Comparison of ENCODE assay signal across 36 cellular contexts in genomic region chr5:109570362-109570874, GRCh38.
"Had no signal": no experiment of that assay in that cellular context is flagged by ENCODE, and none has a peak within 500 bp of the region (broad histone marks: within the 10 kb centered on the region; RNA-seq: fewer than 3 reads in every experiment).

No MANE protein-coding gene starts in this region.

- H3K4me2 ChIP-seq: hepatocyte had no signal

- H2AFZ ChIP-seq: hepatocyte had no signal

- H3K27me3 ChIP-seq: adrenal gland, body of pancreas, esophagus squamous epithelium, gastroesophageal sphincter had no signal

- H3K4me1 Mint-ChIP-seq: activated CD4-positive, alpha-beta T cell treated with anti-CD3 and anti-CD28 coated beads for 36 hours; activated CD4-positive, alpha-beta T cell treated with anti-CD3 and anti-CD28 coated beads, Interleukin-2, amount 10 ng/mL, durations not matched to agents 24 days and 14 days; activated CD8-positive, alpha-beta memory T cell treated with anti-CD3 and anti-CD28 coated beads, Interleukin-2, amount 10 ng/mL, durations not matched to agents 7 days and 5 days; activated naive CD4-positive, alpha-beta T cell treated with anti-CD3 and anti-CD28 coated beads, Interleukin-2, amount 50 U/mL, for 24 hours; activated naive CD8-positive, alpha-beta T cell treated with anti-CD3 and anti-CD28 coated beads for 36 hours; activated naive CD8-positive, alpha-beta T cell treated with anti-CD3 and anti-CD28 coated beads, Interleukin-2, amount 50 U/mL, for 24 hours had no signal

- DNase-seq: activated CD4-positive, alpha-beta memory T cell treated with anti-CD3 and anti-CD28 coated beads for 36 hours; activated CD4-positive, alpha-beta T cell treated with anti-CD3 and anti-CD28 coated beads for 36 hours; activated CD4-positive, alpha-beta T cell treated with anti-CD3 and anti-CD28 coated beads, Interleukin-2, amount 10 ng/mL, durations not matched to agents 24 days and 14 days; activated CD4-positive, CD25-positive, alpha-beta regulatory T cell; activated CD4-positive, CD25-positive, alpha-beta regulatory T cell treated with anti-CD3 and anti-CD28 coated beads, Interleukin-2, amount 50 U/mL, for 72 hours; activated CD8-positive, alpha-beta memory T cell treated with anti-CD3 and anti-CD28 coated beads, Interleukin-2, amount 10 ng/mL, durations not matched to agents 7 days and 5 days; activated CD8-positive, alpha-beta memory T cell treated with anti-CD3 and anti-CD28 coated beads, Interleukin-2, amount 50 U/mL, for 4 hours; activated CD8-positive, alpha-beta T cell treated with anti-CD3 and anti-CD28 coated beads, Interleukin-2, amount 10 ng/mL, durations not matched to agents 7 days and 5 days; activated effector memory CD4-positive, alpha-beta T cell treated with anti-CD3 and anti-CD28 coated beads, Interleukin-2, amount 50 U/mL, for 16 hours; activated naive CD4-positive, alpha-beta T cell treated with anti-CD3 and anti-CD28 coated beads for 36 hours; activated naive CD8-positive, alpha-beta T cell treated with anti-CD3 and anti-CD28 coated beads for 36 hours; activated naive CD8-positive, alpha-beta T cell treated with anti-CD3 and anti-CD28 coated beads, Interleukin-2, amount 50 U/mL, for 24 hours; activated T-cell treated with anti-CD3 and anti-CD28 coated beads, Interleukin-2, amount 50 U/mL, for 1 hour; activated T-cell treated with anti-CD3 and anti-CD28 coated beads, Interleukin-2, amount 50 U/mL, for 48 hours; adrenal gland; amygdala; aorta; body of pancreas; caudate nucleus; cortex of kidney; dermis blood vessel endothelial cell; effector CD8-positive, alpha-beta T cell; esophagus squamous epithelium; foreskin melanocyte; heart right ventricle; T1000; WERI-Rb-1 had no signal

- H3K36me3 Mint-ChIP-seq: activated CD4-positive, alpha-beta memory T cell treated with anti-CD3 and anti-CD28 coated beads for 36 hours; activated CD8-positive, alpha-beta memory T cell treated with anti-CD3 and anti-CD28 coated beads, Interleukin-2, amount 10 ng/mL, durations not matched to agents 7 days and 5 days; activated naive CD4-positive, alpha-beta T cell treated with anti-CD3 and anti-CD28 coated beads, Interleukin-2, amount 50 U/mL, for 24 hours; activated naive CD8-positive, alpha-beta T cell treated with anti-CD3 and anti-CD28 coated beads for 36 hours had no signal

- H3K27me3 Mint-ChIP-seq: activated CD4-positive, alpha-beta memory T cell treated with anti-CD3 and anti-CD28 coated beads for 36 hours; activated CD4-positive, alpha-beta T cell treated with anti-CD3 and anti-CD28 coated beads for 36 hours; activated CD4-positive, alpha-beta T cell treated with anti-CD3 and anti-CD28 coated beads, Interleukin-2, amount 10 ng/mL, durations not matched to agents 24 days and 14 days had no signal

- H3K4me3 Mint-ChIP-seq: activated CD4-positive, alpha-beta memory T cell treated with anti-CD3 and anti-CD28 coated beads for 36 hours; activated CD4-positive, alpha-beta T cell treated with anti-CD3 and anti-CD28 coated beads for 36 hours; activated CD4-positive, alpha-beta T cell treated with anti-CD3 and anti-CD28 coated beads, Interleukin-2, amount 10 ng/mL, durations not matched to agents 24 days and 14 days; activated CD8-positive, alpha-beta memory T cell treated with anti-CD3 and anti-CD28 coated beads, Interleukin-2, amount 10 ng/mL, durations not matched to agents 7 days and 5 days; activated CD8-positive, alpha-beta T cell treated with anti-CD3 and anti-CD28 coated beads, Interleukin-2, amount 10 ng/mL, durations not matched to agents 7 days and 5 days; activated naive CD4-positive, alpha-beta T cell treated with anti-CD3 and anti-CD28 coated beads for 36 hours; activated naive CD4-positive, alpha-beta T cell treated with anti-CD3 and anti-CD28 coated beads, Interleukin-2, amount 50 U/mL, for 24 hours; activated naive CD8-positive, alpha-beta T cell treated with anti-CD3 and anti-CD28 coated beads for 36 hours; activated naive CD8-positive, alpha-beta T cell treated with anti-CD3 and anti-CD28 coated beads, Interleukin-2, amount 50 U/mL, for 24 hours; activated T-helper 1 cell treated with anti-CD3 and anti-CD28 coated beads, Interleukin-12 subunit alpha, Interleukin-12 subunit beta, Interleukin-2, Interleukin-4 antibody, amounts not matched to agents 30 ng/mL and 10 ng/mL and 1 ng/mL, durations not matched to agents 14 hours and 24 hours and 36 hours had no signal

- H3K79me2 ChIP-seq: hepatocyte had no signal

- H3K9me3 ChIP-seq: adrenal gland, body of pancreas, esophagus squamous epithelium, gastroesophageal sphincter had no signal

- FAIRE-seq: colon, endometrium, endothelial cell of umbilical vein had no signal

- H3K36me3 ChIP-seq: adrenal gland, esophagus squamous epithelium, gastroesophageal sphincter, heart right ventricle, WERI-Rb-1 had no signal

- H3K9me3 Mint-ChIP-seq: activated CD4-positive, alpha-beta memory T cell treated with anti-CD3 and anti-CD28 coated beads for 36 hours; activated CD4-positive, alpha-beta T cell treated with anti-CD3 and anti-CD28 coated beads, Interleukin-2, amount 10 ng/mL, durations not matched to agents 24 days and 14 days; activated naive CD4-positive, alpha-beta T cell treated with anti-CD3 and anti-CD28 coated beads for 36 hours; activated naive CD4-positive, alpha-beta T cell treated with anti-CD3 and anti-CD28 coated beads, Interleukin-2, amount 50 U/mL, for 24 hours; activated naive CD8-positive, alpha-beta T cell treated with anti-CD3 and anti-CD28 coated beads for 36 hours; activated naive CD8-positive, alpha-beta T cell treated with anti-CD3 and anti-CD28 coated beads, Interleukin-2, amount 50 U/mL, for 24 hours; activated T-helper 1 cell treated with anti-CD3 and anti-CD28 coated beads, Interleukin-12 subunit alpha, Interleukin-12 subunit beta, Interleukin-2, Interleukin-4 antibody, amounts not matched to agents 30 ng/mL and 10 ng/mL and 1 ng/mL, durations not matched to agents 14 hours and 24 hours and 36 hours; activated T-helper 2 cell treated with anti-CD3 and anti-CD28 coated beads, Interferon-gamma antibody, Interleukin-2, Interleukin-4, amounts not matched to agents 10 μg/mL and 5 μg/mL and 100 μg/mL, durations not matched to agents 14 hours and 24 hours and 36 hours had no signal

- H3K27ac Mint-ChIP-seq: activated CD4-positive, alpha-beta memory T cell treated with anti-CD3 and anti-CD28 coated beads for 36 hours; activated CD4-positive, alpha-beta T cell treated with anti-CD3 and anti-CD28 coated beads for 36 hours; activated CD4-positive, alpha-beta T cell treated with anti-CD3 and anti-CD28 coated beads, Interleukin-2, amount 10 ng/mL, durations not matched to agents 24 days and 14 days; activated CD8-positive, alpha-beta memory T cell treated with anti-CD3 and anti-CD28 coated beads, Interleukin-2, amount 10 ng/mL, durations not matched to agents 7 days and 5 days; activated CD8-positive, alpha-beta T cell treated with anti-CD3 and anti-CD28 coated beads, Interleukin-2, amount 10 ng/mL, durations not matched to agents 7 days and 5 days; activated naive CD4-positive, alpha-beta T cell treated with anti-CD3 and anti-CD28 coated beads for 36 hours; activated naive CD4-positive, alpha-beta T cell treated with anti-CD3 and anti-CD28 coated beads, Interleukin-2, amount 50 U/mL, for 24 hours; activated naive CD8-positive, alpha-beta T cell treated with anti-CD3 and anti-CD28 coated beads for 36 hours; activated naive CD8-positive, alpha-beta T cell treated with anti-CD3 and anti-CD28 coated beads, Interleukin-2, amount 50 U/mL, for 24 hours; activated T-helper 1 cell treated with anti-CD3 and anti-CD28 coated beads, Interleukin-12 subunit alpha, Interleukin-12 subunit beta, Interleukin-2, Interleukin-4 antibody, amounts not matched to agents 30 ng/mL and 10 ng/mL and 1 ng/mL, durations not matched to agents 14 hours and 24 hours and 36 hours; activated T-helper 2 cell treated with anti-CD3 and anti-CD28 coated beads, Interferon-gamma antibody, Interleukin-2, Interleukin-4, amounts not matched to agents 10 μg/mL and 5 μg/mL and 100 μg/mL, durations not matched to agents 14 hours and 24 hours and 36 hours had no signal

- H3K27ac ChIP-seq: adrenal gland, body of pancreas, epithelial cell of prostate, esophagus squamous epithelium, gastroesophageal sphincter, heart right ventricle, hepatocyte, WERI-Rb-1 had no signal

- H3K4me3 ChIP-seq: adrenal gland, body of pancreas, esophagus squamous epithelium, gastroesophageal sphincter, heart right ventricle, hepatocyte had no signal

- H3K4me1 ChIP-seq: adrenal gland, body of pancreas, esophagus squamous epithelium, gastroesophageal sphincter, heart right ventricle had no signal

- ATAC-seq: activated CD4-positive, alpha-beta T cell treated with anti-CD3 and anti-CD28 coated beads for 36 hours; activated CD8-positive, alpha-beta memory T cell treated with anti-CD3 and anti-CD28 coated beads, Interleukin-2, amount 10 ng/mL, durations not matched to agents 7 days and 5 days; activated CD8-positive, alpha-beta T cell treated with anti-CD3 and anti-CD28 coated beads, Interleukin-2, amount 10 ng/mL, durations not matched to agents 7 days and 5 days; activated naive CD8-positive, alpha-beta T cell treated with anti-CD3 and anti-CD28 coated beads, Interleukin-2, amount 50 U/mL, for 24 hours; body of pancreas; gastroesophageal sphincter; heart right ventricle had no signal
